Comparison of ENCODE assay signal across 13 cellular contexts in genomic region chrX:2401590-2402360, GRCh38.
A peak's percentile ranks its signal among the peaks of the same experiment; 100 is the strongest.
DNase-seq lines count a peak whose midpoint lies in the region; ATAC-seq and TF ChIP-seq lines count a peak whose summit lies in the region.
"Had no signal": no experiment of that assay in that cellular context is flagged by ENCODE, and none has a peak within 500 bp of the region (broad histone marks: within the 10 kb centered on the region; RNA-seq: fewer than 3 reads in every experiment).

No MANE protein-coding gene starts in this region.

- H3K27ac ChIP-seq in lung (ENCODE audit: low read depth in 1 of 2, low read length in 1 of 2) = peak overlapping the region; percentile 59 to 87
- H3K27ac ChIP-seq in thymus (ENCODE audit: low read depth) = peak overlapping the region; percentile 62
- H3K27ac ChIP-seq in SK-N-SH (ENCODE audit: low read depth in 2 of 2, low read length in 1 of 2) = no peak overlapping the region

- TF ChIP-seq RAD21 in SK-N-SH (IDR thresholded peaks at IDR 0.05; ENCODE audit: low read length) = no peak

- peak; percentile 19 for DNase-seq in LoVo (ENCODE audit: low spot score)
- peak; percentile 76 for DNase-seq in epidermal melanocyte (ENCODE audit: insufficient read length, low spot score)
- no peak for DNase-seq in lung (ENCODE audit: low spot score)
- no peak for DNase-seq in NCI-H2081 treated with DMSO at 0.1 percent for 48 hours (lab: John Stamatoyannopoulos, UW)
- DNase-seq in central memory CD4-positive, alpha-beta T cell = no peak
- no peak for DNase-seq in SK-N-SH
- no peak for DNase-seq in activated CD8-positive, alpha-beta memory T cell treated with anti-CD3 and anti-CD28 coated beads for 24 hours
- DNase-seq: activated CD4-positive, alpha-beta T cell treated with anti-CD3 and anti-CD28 coated beads, Interleukin-2, amount 50 U/mL, for 48 hours; anterior cingulate cortex; NCI-H1048; SHP77; stimulated activated naive CD4-positive, alpha-beta T cell treated with Interleukin-2 at 50 U/mL for 16 hours had no signal

- no peak overlapping the region for H3K4me2 ChIP-seq in SK-N-SH

- no peaks in the 10 kb centered on the region for H3F3A ChIP-seq in SK-N-SH (replicated peaks; ENCODE audit: insufficient read depth)

- H3K4me3 ChIP-seq in lung (no peak overlapping the region), thymus (ENCODE audit: low read length) (no peak overlapping the region), SK-N-SH (ENCODE audit: low read depth in 2 of 2, low read length in 1 of 2) (no peak overlapping the region)

- no peak for TF ChIP-seq CTCF in lung (IDR thresholded peaks at IDR 0.05; ENCODE audit: control extremely low read depth, extremely low read depth)
- TF ChIP-seq CTCF in SK-N-SH (IDR thresholded peaks at IDR 0.05) = no peak

- 54 to 74% methylated on average over 21 of the region's 21 CpGs for WGBS in lung, 2 donors
- WGBS in thymus = 92% methylated on average over 21 of the region's 21 CpGs
- WGBS in SK-N-SH (ENCODE audit: low lambda C conversion rate) = 95% methylated on average over 20 of the region's 21 CpGs

- ATAC-seq in lung (ENCODE audit: insufficient read depth, low FRiP score) = no peak

- H3K9me3 ChIP-seq in lung (ENCODE audit: control insufficient read depth in 2 of 2, insufficient read depth in 1 of 2, low read length in 1 of 2) (peaks cover 0 to 2% of the 10 kb centered on the region in 2 donors), thymus (ENCODE audit: control insufficient read depth) (no peaks in the 10 kb centered on the region), SK-N-SH (no peaks in the 10 kb centered on the region)

- H3K27me3 ChIP-seq in lung (ENCODE audit: control insufficient read depth, insufficient read depth) (no peaks in the 10 kb centered on the region), thymus (ENCODE audit: control insufficient read depth, insufficient read depth) (no peaks in the 10 kb centered on the region), SK-N-SH (ENCODE audit: insufficient read depth) (no peaks in the 10 kb centered on the region)

- CTCF ChIA-PET in SK-N-SH (lab: Yijun Ruan, JAX) = no interaction called here

- H3K9me2 ChIP-seq in SK-N-SH = no peaks in the 10 kb centered on the region

- H3K79me2 ChIP-seq in SK-N-SH (ENCODE audit: insufficient read depth) = no peaks in the 10 kb centered on the region

- POLR2A ChIA-PET in SK-N-SH (lab: Yijun Ruan, JAX) = no interaction called here

- H3K4me1 ChIP-seq in lung (ENCODE audit: control insufficient read depth in 2 of 2, insufficient read depth in 2 of 2, low read length in 2 of 2) (peaks cover 0 to 5% of the 10 kb centered on the region in 2 donors), thymus (ENCODE audit: control insufficient read depth, insufficient read depth, low read length) (no peaks in the 10 kb centered on the region), SK-N-SH (ENCODE audit: control insufficient read depth in 1 of 2, insufficient read depth in 2 of 2, low read depth in 1 of 2, low read length in 1 of 2) (peaks cover 2 to 3% of the 10 kb centered on the region in 2 experiments; a peak in 1 of 4 replicates)

- no peaks in the 10 kb centered on the region for H4K20me1 ChIP-seq in SK-N-SH (ENCODE audit: insufficient read depth)

- H3K36me3 ChIP-seq in lung (ENCODE audit: control insufficient read depth in 2 of 2, insufficient read depth in 2 of 2, low read length in 2 of 2) (peaks cover 0 to 2% of the 10 kb centered on the region in 2 donors), thymus (ENCODE audit: control insufficient read depth, insufficient read depth) (peaks cover 2% of the 10 kb centered on the region), SK-N-SH (replicated peaks in 1 of 2; ENCODE audit: control insufficient read depth in 1 of 2, insufficient read depth in 2 of 2, low read length in 1 of 2) (peaks cover 0 to 5% of the 10 kb centered on the region in 2 experiments)

- no peak for TF ChIP-seq EP300 in SK-N-SH (IDR thresholded peaks at IDR 0.05; ENCODE audit: borderline replicate concordance in 1 of 2, low read depth in 1 of 2, low read length in 1 of 2)

- H2AFZ ChIP-seq in SK-N-SH (ENCODE audit: low read depth) = no peak overlapping the region

- no peak overlapping the region for H3K9ac ChIP-seq in SK-N-SH

TF ChIP-seq in SK-N-SH, 30 proteins besides CTCF, POLR2A, EP300 and RAD21:
- TF ChIP-seq USF2 (IDR thresholded peaks at IDR 0.05; ENCODE audit: borderline replicate concordance, low read depth, low read length) = no peak
- TF ChIP-seq MEF2A (IDR thresholded peaks at IDR 0.05; ENCODE audit: borderline replicate concordance, low read depth) = no peak
- no peak for TF ChIP-seq RFX5 (IDR thresholded peaks at IDR 0.05; ENCODE audit: low read length)
- TF ChIP-seq SMC3 (IDR thresholded peaks at IDR 0.05; ENCODE audit: low read depth, low read length) = no peak
- TF ChIP-seq ZBTB33 (IDR thresholded peaks at IDR 0.05; ENCODE audit: borderline replicate concordance, low read depth) = no peak
- TF ChIP-seq MXI1 (IDR thresholded peaks at IDR 0.05; ENCODE audit: low read depth, low read length) = no peak
- TF ChIP-seq REST (IDR thresholded peaks at IDR 0.05; ENCODE audit: low read depth, low read length) = no peak
- TF ChIP-seq PBX3 (IDR thresholded peaks at IDR 0.05) = no peak
- no peak for TF ChIP-seq TEAD4 (IDR thresholded peaks at IDR 0.05; ENCODE audit: borderline replicate concordance, insufficient read depth)
- no peak for TF ChIP-seq FOXM1 (IDR thresholded peaks at IDR 0.05; ENCODE audit: low read depth)
- no peak for TF ChIP-seq SIN3A (IDR thresholded peaks at IDR 0.05; ENCODE audit: borderline replicate concordance, low read depth, low read length)
- no peak for TF ChIP-seq JUND (IDR thresholded peaks at IDR 0.05)
- no peak for TF ChIP-seq MAX (IDR thresholded peaks at IDR 0.05; ENCODE audit: low read depth)
- TF ChIP-seq RXRA (IDR thresholded peaks at IDR 0.05; ENCODE audit: borderline replicate concordance, low read depth) = no peak
- TF ChIP-seq FOXJ3 (CRISPR knock-in tag; IDR thresholded peaks at IDR 0.05) = no peak
- no peak for TF ChIP-seq RCOR1 (IDR thresholded peaks at IDR 0.05; ENCODE audit: low read length)

Comparison
In these comparisons a context has a peak if more than half of its experiments do, and no peak if none do; other contexts are left out.
1. DNase-seq: peak in LoVo (single experiment) and epidermal melanocyte (single experiment); none in lung (single experiment), NCI-H2081 treated with DMSO at 0.1 percent for 48 hours (single experiment), central memory CD4-positive, alpha-beta T cell (single experiment), SK-N-SH (single experiment) and activated CD8-positive, alpha-beta memory T cell treated with anti-CD3 and anti-CD28 coated beads for 24 hours (single experiment).
2. H3K27ac ChIP-seq: peak in lung (2 of 2) and thymus (single experiment); none in SK-N-SH (0 of 2).